Comparison of ENCODE assay signal across 23 cellular contexts in genomic region chr11:80214413-80214812, GRCh38.
DNase-seq lines count a peak whose midpoint lies in the region; ATAC-seq and TF ChIP-seq lines count a peak whose summit lies in the region.
"Had no signal": no experiment of that assay in that cellular context is flagged by ENCODE, and none has a peak within 500 bp of the region (broad histone marks: within the 10 kb centered on the region; RNA-seq: fewer than 3 reads in every experiment).

No MANE protein-coding gene starts in this region.

- no peak overlapping the region for H3K56ac ChIP-seq in H9 (ENCODE audit: insufficient read length, low read depth, low read length)

- peaks cover 0 to 5% of the 10 kb centered on the region in 2 experiments; a peak in 1 of 4 replicates for H3K4me1 Mint-ChIP-seq in H9
- no peaks in the 10 kb centered on the region for H3K4me1 Mint-ChIP-seq in activated CD4-positive, alpha-beta T cell treated with anti-CD3 and anti-CD28 coated beads, Interleukin-2, amount 10 ng/mL, durations not matched to agents 7 days and 5 days
- H3K4me1 Mint-ChIP-seq: CD14-positive monocyte; CD8-positive, alpha-beta memory T cell had no signal

- ATAC-seq in PC-3 = no peak
- no peak for ATAC-seq in HG02884 (IDR thresholded peaks at IDR 0.05; ENCODE audit: unreplicated experiment)
- no peak for ATAC-seq in GM18873 (IDR thresholded peaks at IDR 0.05; ENCODE audit: low FRiP score, unreplicated experiment)
- ATAC-seq: A549, GM12878 had no signal

- WGBS in H9 (ENCODE audit: extremely low coverage, insufficient read length, low lambda C conversion rate) = no CpG with 5 or more reads among the region's 2 CpGs
- WGBS in neuronal stem cell (ENCODE audit: extremely low coverage in 2 of 2, insufficient read length in 2 of 2, insufficient replicate concordance in 1 of 2), 2 donors = no CpG with 5 or more reads among the region's 2 CpGs

- no peaks in the 10 kb centered on the region for H3F3A ChIP-seq in PC-3 (ENCODE audit: low read length, unreplicated experiment)

- H3K79me2 ChIP-seq in H9 (ENCODE audit: insufficient read depth, low read length) = no peaks in the 10 kb centered on the region
- no peaks in the 10 kb centered on the region for H3K79me2 ChIP-seq in PC-3 (ENCODE audit: low read length)

- H4K91ac ChIP-seq in H9 (ENCODE audit: insufficient read length, low read depth, low read length) (no peak overlapping the region), neuronal stem cell (ENCODE audit: low read depth, low read length, poor library complexity) (no peak overlapping the region)

- H4K5ac ChIP-seq in H9 (ENCODE audit: insufficient read length, low read depth, low read length) = no peak overlapping the region

- H3K27ac ChIP-seq in H9 (ENCODE audit: insufficient read length, low read depth, low read length) (no peak overlapping the region), PC-3 (ENCODE audit: low read length) (no peak overlapping the region), neuronal stem cell (replicated peaks; ENCODE audit: low read length) (no peak overlapping the region)
- H3K27ac ChIP-seq: A549; BLaER1 treated with 17β-estradiol and CSF1 and Interleukin-3, amounts not matched to agents 10 nM and 100 nM had no signal

- H3K79me1 ChIP-seq in H9 (ENCODE audit: insufficient read depth, low read depth, low read length, poor library complexity, severe bottlenecking) (no peaks in the 10 kb centered on the region), neuronal stem cell (ENCODE audit: low read depth, low read length) (no peaks in the 10 kb centered on the region)

- H2AFZ ChIP-seq in H9 (ENCODE audit: low read length) (no peak overlapping the region), PC-3 (ENCODE audit: low read length) (no peak overlapping the region), neuronal stem cell (ENCODE audit: low read length) (no peak overlapping the region)

- H4K8ac ChIP-seq in H9 (replicated peaks; ENCODE audit: insufficient read length, low read depth, low read length) = no peak overlapping the region
- no peak overlapping the region for H4K8ac ChIP-seq in neuronal stem cell (ENCODE audit: low read depth, low read length)

- H3K9me3 Mint-ChIP-seq in H9 = peaks cover 0 to 4% of the 10 kb centered on the region in 2 experiments; a peak in 2 of 5 replicates
- H3K9me3 Mint-ChIP-seq in activated CD4-positive, alpha-beta T cell treated with anti-CD3 and anti-CD28 coated beads, Interleukin-2, amount 10 ng/mL, durations not matched to agents 7 days and 5 days = peaks cover 11% of the 10 kb centered on the region

- H3K9ac ChIP-seq in H9 (ENCODE audit: extremely low read depth, insufficient read length, low read length) (no peak overlapping the region), PC-3 (ENCODE audit: low read length) (no peak overlapping the region), neuronal stem cell (ENCODE audit: low read depth, low read length, poor library complexity) (no peak overlapping the region)
- H3K9ac ChIP-seq: BLaER1 treated with 17β-estradiol and CSF1 and Interleukin-3, amounts not matched to agents 10 nM and 100 nM had no signal

- H3K23me2 ChIP-seq in H9 (ENCODE audit: insufficient read length, low read depth, low read length, poor library complexity, severe bottlenecking) = no peaks in the 10 kb centered on the region

- no peaks in the 10 kb centered on the region for H4K20me1 ChIP-seq in H9 (ENCODE audit: control insufficient read depth, insufficient read depth, insufficient read length)
- H4K20me1 ChIP-seq in PC-3 (ENCODE audit: low read length) = no peaks in the 10 kb centered on the region
- H4K20me1 ChIP-seq: BLaER1 treated with 17β-estradiol and CSF1 and Interleukin-3, amounts not matched to agents 10 nM and 100 nM had no signal

- H3K4me1 ChIP-seq in H9 (ENCODE audit: insufficient read depth, low read length) = no peaks in the 10 kb centered on the region
- no peaks in the 10 kb centered on the region for H3K4me1 ChIP-seq in PC-3 (ENCODE audit: insufficient read depth, low read length)
- H3K4me1 ChIP-seq in neuronal stem cell (ENCODE audit: control insufficient read depth in 2 of 2, insufficient read depth in 1 of 2, low read depth in 1 of 2, low read length in 2 of 2) = no peaks in the 10 kb centered on the region
- H3K4me1 ChIP-seq: A549, BE2C had no signal

- H3K9me3 ChIP-seq in H9 (ENCODE audit: control insufficient read depth, low read depth, low read length) (no peaks in the 10 kb centered on the region), PC-3 (ENCODE audit: low read length) (0 out of 2 replicates have a peak, but pooled peaks cover 4% of the 10 kb centered on the region), neuronal stem cell (replicated peaks in 1 of 2; ENCODE audit: control insufficient read depth in 2 of 2, insufficient read depth in 1 of 2, low read depth in 1 of 2, low read length in 2 of 2) (no peaks in the 10 kb centered on the region)
- H3K9me3 ChIP-seq: BE2C had no signal

- H2AK5ac ChIP-seq in H9 (ENCODE audit: insufficient read length, low read length) = no peak overlapping the region
- H2AK5ac ChIP-seq in neuronal stem cell (ENCODE audit: low read depth, low read length) = no peak overlapping the region

- no peak overlapping the region for H2BK5ac ChIP-seq in H9 (ENCODE audit: insufficient read length, low read length)
- no peak overlapping the region for H2BK5ac ChIP-seq in neuronal stem cell (ENCODE audit: low read length)

- peaks cover 0 to 2% (median 0%) of the 10 kb centered on the region in 3 experiments; a peak in 2 of 7 replicates for H3K36me3 Mint-ChIP-seq in H9 (ENCODE audit: insufficient read depth in 1 of 3, low read depth in 3 of 3)
- H3K36me3 Mint-ChIP-seq in activated CD4-positive, alpha-beta T cell treated with anti-CD3 and anti-CD28 coated beads, Interleukin-2, amount 10 ng/mL, durations not matched to agents 7 days and 5 days (ENCODE audit: low read depth) = no peaks in the 10 kb centered on the region
- H3K36me3 Mint-ChIP-seq: CD14-positive monocyte; CD8-positive, alpha-beta memory T cell had no signal

- H3K4ac ChIP-seq in H9 (ENCODE audit: low read depth, low read length) (no peak overlapping the region), neuronal stem cell (ENCODE audit: low read length) (no peak overlapping the region)

- H3K14ac ChIP-seq in H9 (ENCODE audit: insufficient read depth, low read length) = no peak overlapping the region; the same call in 1 of the 2 replicates
- peak overlapping the region; percentile 14 for H3K14ac ChIP-seq in neuronal stem cell (ENCODE audit: low read length)

- no peak overlapping the region for H2BK12ac ChIP-seq in H9 (ENCODE audit: insufficient read length, low read depth, low read length)
- no peak overlapping the region for H2BK12ac ChIP-seq in neuronal stem cell (ENCODE audit: low read length)

- H3K27ac Mint-ChIP-seq in H9 = peak overlapping the region in 1 of 3 experiments; percentile 62; a peak in 1 of 7 replicates
- no peak overlapping the region for H3K27ac Mint-ChIP-seq in activated CD4-positive, alpha-beta T cell treated with anti-CD3 and anti-CD28 coated beads, Interleukin-2, amount 10 ng/mL, durations not matched to agents 7 days and 5 days
- H3K27ac Mint-ChIP-seq: CD14-positive monocyte; CD4-positive, alpha-beta T cell; CD8-positive, alpha-beta memory T cell had no signal

- no peaks in the 10 kb centered on the region for H3K36me3 ChIP-seq in PC-3 (ENCODE audit: low read depth, low read length)
- no peaks in the 10 kb centered on the region for H3K36me3 ChIP-seq in neuronal stem cell (replicated peaks in 1 of 2; ENCODE audit: control insufficient read depth in 2 of 2, insufficient read depth in 2 of 2, low read length in 2 of 2)
- H3K36me3 ChIP-seq: BE2C; BLaER1 treated with 17β-estradiol and CSF1 and Interleukin-3, amounts not matched to agents 10 nM and 100 nM had no signal

- no peak overlapping the region for H3K23ac ChIP-seq in H9 (ENCODE audit: insufficient read length, low read depth, low read length)
- no peak overlapping the region for H3K23ac ChIP-seq in neuronal stem cell (ENCODE audit: low read depth, low read length, poor library complexity)

- no peaks in the 10 kb centered on the region for H3K9me2 ChIP-seq in PC-3 (replicated peaks; ENCODE audit: low read length)

- no peak for DNase-seq in H9
- DNase-seq in PC-3 = peak; percentile 45
- DNase-seq in epithelial cell of esophagus (ENCODE audit: low read depth) = peak; percentile 59
- DNase-seq in neuronal stem cell (ENCODE audit: low spot score) = no peak
- DNase-seq in activated CD4-positive, alpha-beta T cell treated with anti-CD3 and anti-CD28 coated beads, Interleukin-2, amount 10 ng/mL, durations not matched to agents 7 days and 5 days = no peak
- DNase-seq: 8988T; ACHN; AML-193; BE2C; CD4-positive, alpha-beta T cell; CD8-positive, alpha-beta memory T cell; DMS 273 treated with DMSO at 0.1 percent for 48 hours; DMS79; EL; GDM1; GOT3; HCEC 1CT had no signal

- CTCF ChIA-PET in PC-3 (lab: Charles Lee) = no interaction called here
- CTCF ChIA-PET in activated CD4-positive, alpha-beta T cell treated with anti-CD3 and anti-CD28 coated beads, Interleukin-2, amount 10 ng/mL, durations not matched to agents 7 days and 5 days (lab: Charles Lee) = no interaction called here

- H3K4me2 ChIP-seq in H9 (ENCODE audit: insufficient read depth, insufficient read length, low read length) = no peak overlapping the region
- H3K4me2 ChIP-seq in PC-3 (ENCODE audit: low read length) = no peak overlapping the region
- no peak overlapping the region for H3K4me2 ChIP-seq in neuronal stem cell (ENCODE audit: insufficient read depth, low read length, poor library complexity, severe bottlenecking)
- H3K4me2 ChIP-seq: A549; BLaER1 treated with 17β-estradiol and CSF1 and Interleukin-3, amounts not matched to agents 10 nM and 100 nM had no signal

- H2BK15ac ChIP-seq in H9 (ENCODE audit: low read depth, low read length) (no peak overlapping the region), neuronal stem cell (ENCODE audit: low read length) (no peak overlapping the region)

- intact Hi-C loops in PC-3 (cut with micrococcal nuclease) = no loop called here

- no peaks in the 10 kb centered on the region for H3K27me3 ChIP-seq in H9 (ENCODE audit: insufficient read depth, low read length)
- H3K27me3 ChIP-seq in PC-3 (ENCODE audit: low read length) = no peaks in the 10 kb centered on the region
- no peaks in the 10 kb centered on the region for H3K27me3 ChIP-seq in neuronal stem cell (ENCODE audit: control insufficient read depth in 3 of 3, insufficient read depth in 3 of 3, low read depth in 1 of 3, low read length in 3 of 3)
- H3K27me3 ChIP-seq: BE2C; BLaER1 treated with 17β-estradiol and CSF1 and Interleukin-3, amounts not matched to agents 10 nM and 100 nM had no signal

- BruUV-seq in PC-3 (replicated peaks; lab: Mats Ljungman, UMichigan) = no TSS peak

- H2BK120ac ChIP-seq in H9 (ENCODE audit: low read depth, low read length, poor library complexity, severe bottlenecking) (no peak overlapping the region), neuronal stem cell (ENCODE audit: low read depth, low read length) (no peak overlapping the region)

- no peak overlapping the region for H2BK20ac ChIP-seq in H9 (ENCODE audit: low read depth, low read length, poor library complexity, severe bottlenecking)

- no peak for TF ChIP-seq CTCF in H9 (conservative IDR thresholded peaks at IDR 0.05)
- TF ChIP-seq CTCF in PC-3 (conservative IDR thresholded peaks at IDR 0.05; ENCODE audit: low read depth, low read length) = no peak
- TF ChIP-seq CTCF in epithelial cell of esophagus (IDR thresholded peaks at IDR 0.05; ENCODE audit: insufficient read depth, low read depth, low read length, missing control alignments) = no peak

- H3K4me3 ChIP-seq in PC-3 (ENCODE audit: low read length) (no peak overlapping the region), epithelial cell of esophagus (ENCODE audit: low read length) (no peak overlapping the region), neuronal stem cell (ENCODE audit: low read length in 2 of 2) (no peak overlapping the region)
- H3K4me3 ChIP-seq: A549; BLaER1 treated with 17β-estradiol and CSF1 and Interleukin-3, amounts not matched to agents 10 nM and 100 nM; GM12878 had no signal

- H3K18ac ChIP-seq in H9 (ENCODE audit: insufficient read length, low read depth, low read length) (peak overlapping the region; percentile 29), neuronal stem cell (ENCODE audit: low read length) (no peak overlapping the region)

- no peaks in the 10 kb centered on the region for H3K27me3 Mint-ChIP-seq in H9 (ENCODE audit: low read depth)
- no peaks in the 10 kb centered on the region for H3K27me3 Mint-ChIP-seq in activated CD4-positive, alpha-beta T cell treated with anti-CD3 and anti-CD28 coated beads, Interleukin-2, amount 10 ng/mL, durations not matched to agents 7 days and 5 days
- H3K27me3 Mint-ChIP-seq: CD4-positive, alpha-beta T cell; CD8-positive, alpha-beta memory T cell had no signal

- POLR2A ChIA-PET in PC-3 (lab: Charles Lee; ENCODE audit: unreplicated experiment) = no interaction called here
- POLR2A ChIA-PET in activated CD4-positive, alpha-beta T cell treated with anti-CD3 and anti-CD28 coated beads, Interleukin-2, amount 10 ng/mL, durations not matched to agents 7 days and 5 days (lab: Charles Lee) = no interaction called here

- no peak overlapping the region for H3K4me3 Mint-ChIP-seq in H9
- H3K4me3 Mint-ChIP-seq in activated CD4-positive, alpha-beta T cell treated with anti-CD3 and anti-CD28 coated beads, Interleukin-2, amount 10 ng/mL, durations not matched to agents 7 days and 5 days = no peak overlapping the region
- H3K4me3 Mint-ChIP-seq: CD14-positive monocyte; CD4-positive, alpha-beta T cell; CD8-positive, alpha-beta memory T cell had no signal

- H3T11ph ChIP-seq in H9 (ENCODE audit: low read length) = no peak overlapping the region

Comparison
In these comparisons a context has a peak if more than half of its experiments do, and no peak if none do; other contexts are left out.
1. DNase-seq: peak in PC-3 (single experiment) and epithelial cell of esophagus (single experiment); none in H9 (single experiment), neuronal stem cell (single experiment) and activated CD4-positive, alpha-beta T cell treated with anti-CD3 and anti-CD28 coated beads, Interleukin-2, amount 10 ng/mL, durations not matched to agents 7 days and 5 days (single experiment).